2 cellular contexts compared by ENCODE assay signal in genomic region chr14:95535226-95536021, GRCh38.
TF ChIP-seq lines count a peak whose summit lies in the region.

No MANE protein-coding gene starts in this region.

TF ChIP-seq in H1, 55 proteins besides CTCF, POLR2A, EP300 and RAD21:
- TF ChIP-seq CBX5 (IDR thresholded peaks at IDR 0.05; ENCODE audit: low read depth, low read length) (no peak), BCL11A (IDR thresholded peaks at IDR 0.05; ENCODE audit: low read depth in 2 of 2, low read length in 2 of 2) (no peak), MAFK (IDR thresholded peaks at IDR 0.05; ENCODE audit: low read depth, low read length) (no peak), TBP (IDR thresholded peaks at IDR 0.05; ENCODE audit: low read depth, low read length) (no peak), HDAC6 (IDR thresholded peaks at IDR 0.05; ENCODE audit: low read depth, low read length) (no peak), CBX8 (IDR thresholded peaks at IDR 0.05; ENCODE audit: borderline replicate concordance, low read depth, low read length) (no peak), CHD7 (IDR thresholded peaks at IDR 0.05; ENCODE audit: insufficient replicate concordance, low read length) (no peak), RBBP5 (IDR thresholded peaks at IDR 0.05; ENCODE audit: borderline replicate concordance, low read depth, low read length) (no peak), BRCA1 (IDR thresholded peaks at IDR 0.05; ENCODE audit: low read depth, low read length) (no peak), KDM4A (IDR thresholded peaks at IDR 0.05; ENCODE audit: low read depth, low read length, severe bottlenecking) (peak; percentile 44), CEBPB (IDR thresholded peaks at IDR 0.05; ENCODE audit: low read depth, low read length) (no peak), MAX (IDR thresholded peaks at IDR 0.05) (peak; percentile 45)
TF ChIP-seq in H1: peak in this region for 2.

TF ChIP-seq in neural cell, 6 proteins besides CTCF, POLR2A, EP300 and RAD21:
- TF ChIP-seq SMC3 (conservative IDR thresholded peaks at IDR 0.05; ENCODE audit: poor library complexity) (peak; percentile 36), POLR2AphosphoS5 (IDR thresholded peaks at IDR 0.05) (no peak), TAF1 (IDR thresholded peaks at IDR 0.05; ENCODE audit: low read depth) (no peak), MXI1 (conservative IDR thresholded peaks at IDR 0.05; ENCODE audit: poor library complexity, severe bottlenecking) (no peak), EZH2 (IDR thresholded peaks at IDR 0.05; ENCODE audit: borderline replicate concordance, insufficient read depth, low read length, poor library complexity, severe bottlenecking) (no peak), REST (IDR thresholded peaks at IDR 0.05; ENCODE audit: borderline replicate concordance) (peak; percentile 65)
